Comparison of ENCODE assay signal across 1 cellular context in genomic region chr1:71621785-71622184, GRCh38.
TF ChIP-seq lines count a peak whose summit lies in the region.

No MANE protein-coding gene starts in this region.

TF ChIP-seq in SK-N-SH, 30 proteins besides CTCF, POLR2A, EP300 and RAD21 (continued from another document):
- TF ChIP-seq REST (IDR thresholded peaks at IDR 0.05; ENCODE audit: low read depth, low read length) (no peak), CHD2 (IDR thresholded peaks at IDR 0.05; ENCODE audit: low read length, partially characterized antibody) (no peak), FOXM1 (IDR thresholded peaks at IDR 0.05; ENCODE audit: low read depth) (no peak), RCOR1 (IDR thresholded peaks at IDR 0.05; ENCODE audit: low read length) (no peak), FOSL2 (IDR thresholded peaks at IDR 0.05; ENCODE audit: borderline replicate concordance, low read depth) (peak; percentile 49; the same call in 1 of the 2 replicates), JUND (IDR thresholded peaks at IDR 0.05) (peak; percentile 25), RXRA (IDR thresholded peaks at IDR 0.05; ENCODE audit: borderline replicate concordance, low read depth) (no peak), MXI1 (IDR thresholded peaks at IDR 0.05; ENCODE audit: low read depth, low read length) (no peak), RFX5 (IDR thresholded peaks at IDR 0.05; ENCODE audit: low read length) (no peak), PBX3 (IDR thresholded peaks at IDR 0.05) (0 out of 2 replicates have a peak, but pooled peaks have one; percentile 33)
- TF ChIP-seq, protein P1, sequence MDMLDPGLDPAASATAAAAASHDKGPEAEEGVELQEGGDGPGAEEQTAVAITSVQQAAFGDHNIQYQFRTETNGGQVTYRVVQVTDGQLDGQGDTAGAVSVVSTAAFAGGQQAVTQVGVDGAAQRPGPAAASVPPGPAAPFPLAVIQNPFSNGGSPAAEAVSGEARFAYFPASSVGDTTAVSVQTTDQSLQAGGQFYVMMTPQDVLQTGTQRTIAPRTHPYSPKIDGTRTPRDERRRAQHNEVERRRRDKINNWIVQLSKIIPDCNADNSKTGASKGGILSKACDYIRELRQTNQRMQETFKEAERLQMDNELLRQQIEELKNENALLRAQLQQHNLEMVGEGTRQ (IDR thresholded peaks at IDR 0.05; ENCODE audit: borderline replicate concordance, low read depth, low read length), result no peak
